In the genomic region with DNA sequence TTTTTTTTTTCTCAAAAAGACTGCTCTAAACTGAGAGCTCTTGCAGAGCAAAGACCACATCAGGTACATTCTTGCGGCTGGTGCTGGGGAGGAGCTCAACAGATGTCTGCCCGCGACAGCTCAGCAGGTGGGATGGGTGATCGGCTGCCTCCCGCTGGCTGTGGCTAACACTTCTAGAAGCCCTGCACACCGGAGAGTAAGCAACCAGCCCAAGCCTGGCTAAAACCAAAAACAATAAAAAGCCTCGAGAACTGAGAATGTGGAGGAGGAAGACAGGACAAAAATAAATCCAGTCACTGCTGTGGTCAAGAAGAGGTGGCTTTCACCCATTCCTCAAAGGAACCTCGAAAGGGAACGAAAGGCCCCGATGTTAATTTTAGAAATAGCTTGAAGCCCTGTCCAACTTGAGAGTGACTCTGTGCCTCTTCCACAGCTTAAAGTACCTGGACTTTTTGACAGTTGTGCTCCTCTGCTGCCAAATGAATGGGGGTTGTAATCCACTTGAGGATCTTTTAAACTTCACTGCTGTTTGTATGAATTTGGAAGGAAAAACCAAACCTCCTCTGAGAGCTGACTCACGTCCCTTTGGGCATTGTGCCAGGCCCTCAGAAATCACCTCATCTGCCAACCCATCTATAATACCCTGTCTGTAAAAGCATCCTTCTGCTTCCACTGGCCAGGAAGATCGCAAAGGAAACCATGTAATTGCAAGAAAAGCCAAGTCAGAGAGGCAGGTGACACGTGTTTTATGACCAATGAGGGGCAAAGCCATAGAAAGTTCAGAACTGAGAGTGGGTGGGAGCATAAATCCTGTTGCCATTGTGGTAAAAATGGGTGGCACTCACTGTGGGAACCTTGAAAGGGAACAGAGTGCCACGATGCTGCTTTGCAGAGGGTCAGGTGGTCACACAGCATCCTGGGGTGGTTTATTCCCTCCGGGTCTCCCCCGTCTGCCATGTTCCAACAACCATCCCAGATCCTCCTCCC, we compare ENCODE assay signal across 8 cellular contexts.
DNase-seq lines count a peak whose midpoint lies in the region; ATAC-seq lines count a peak whose summit lies in the region.

No MANE protein-coding gene starts in this region.

- H2BK120ac ChIP-seq in neuronal stem cell (ENCODE audit: low read depth, low read length), result no peak overlapping the region

- H2BK12ac ChIP-seq in neuronal stem cell (ENCODE audit: low read length), result no peak overlapping the region

- peaks cover 0 to 4% (median 0%) of the 10 kb centered on the region in 3 experiments for H3K27me3 ChIP-seq in neuronal stem cell (ENCODE audit: control insufficient read depth in 3 of 3, insufficient read depth in 3 of 3, low read depth in 1 of 3, low read length in 3 of 3)

- in situ Hi-C loops in ACHN (cut with HindIII; ENCODE audit: low pct_ligation_motif_present, low pct_unique_long_range_greater_than_20kb, low sequenced_read_pairs), result loop anchor here (25.0 kb wide), 1 partner anchor 104 kb away; no protein-coding TSS in a partner anchor

- H3K9me3 ChIP-seq in neuronal stem cell (replicated peaks in 1 of 2; ENCODE audit: control insufficient read depth in 2 of 2, insufficient read depth in 1 of 2, low read depth in 1 of 2, low read length in 2 of 2), result no peaks in the 10 kb centered on the region

- no peak overlapping the region for H3K27ac ChIP-seq in neuronal stem cell (replicated peaks; ENCODE audit: low read length)

- H3K4me1 ChIP-seq in neuronal stem cell (ENCODE audit: control insufficient read depth in 2 of 2, insufficient read depth in 1 of 2, low read depth in 1 of 2, low read length in 2 of 2), result peaks cover 3 to 9% of the 10 kb centered on the region in 2 donors

- H3K23ac ChIP-seq in neuronal stem cell (ENCODE audit: low read depth, low read length, poor library complexity), result no peak overlapping the region

- H3K14ac ChIP-seq in neuronal stem cell (ENCODE audit: low read length), result no peak overlapping the region

- peak overlapping the region; percentile 40 for H3K18ac ChIP-seq in neuronal stem cell (ENCODE audit: low read length)

- no peak overlapping the region for H3K9ac ChIP-seq in neuronal stem cell (ENCODE audit: low read depth, low read length, poor library complexity)

- H2BK5ac ChIP-seq in neuronal stem cell (ENCODE audit: low read length), result no peak overlapping the region

- no peak overlapping the region for H2BK15ac ChIP-seq in neuronal stem cell (ENCODE audit: low read length)

- H3K4ac ChIP-seq in neuronal stem cell (ENCODE audit: low read length), result no peak overlapping the region

- no peak overlapping the region for H3K4me3 ChIP-seq in neuronal stem cell (ENCODE audit: low read length in 2 of 2)

- no peak overlapping the region for H4K8ac ChIP-seq in neuronal stem cell (ENCODE audit: low read depth, low read length)

- H3K36me3 ChIP-seq in neuronal stem cell (replicated peaks in 1 of 2; ENCODE audit: control insufficient read depth in 2 of 2, insufficient read depth in 2 of 2, low read length in 2 of 2), result no peaks in the 10 kb centered on the region

- no peaks in the 10 kb centered on the region for H3K79me1 ChIP-seq in neuronal stem cell (ENCODE audit: low read depth, low read length)

- H3K4me2 ChIP-seq in neuronal stem cell (ENCODE audit: insufficient read depth, low read length, poor library complexity, severe bottlenecking), result no peak overlapping the region

- ATAC-seq in HG03378 (IDR thresholded peaks at IDR 0.05; ENCODE audit: unreplicated experiment) (peak; percentile 63), left lobe of liver (no peak)

- no peak overlapping the region for H2AK5ac ChIP-seq in neuronal stem cell (ENCODE audit: low read depth, low read length)

- H4K91ac ChIP-seq in neuronal stem cell (ENCODE audit: low read depth, low read length, poor library complexity), result no peak overlapping the region

- WGBS in neuronal stem cell (ENCODE audit: extremely low coverage in 2 of 2, insufficient read length in 2 of 2, insufficient replicate concordance in 1 of 2), 2 donors, result no CpG with 5 or more reads among the region's 16 CpGs

- no peak overlapping the region for H2AFZ ChIP-seq in neuronal stem cell (ENCODE audit: low read length)

- DNase-seq in ACHN, result peak; percentile 48
- peak; percentile 80 for DNase-seq in GM19238 (ENCODE audit: insufficient read length, low spot score)
- peak; percentile 59 for DNase-seq in RPMI7951 (ENCODE audit: low read depth)
- peak; percentile 87 for DNase-seq in activated gamma-delta T cell treated with Interleukin-2 at 50 U/mL for 16 hours
- DNase-seq in neuronal stem cell (ENCODE audit: low spot score), result no peak
- DNase-seq in left lobe of liver (ENCODE audit: low spot score), result no peak
- DNase-seq in GOT3 (lab: John Stamatoyannopoulos, UW), result no peak

Comparison
In these comparisons a context has a peak if more than half of its experiments do, and no peak if none do; other contexts are left out.
1. DNase-seq: peak in ACHN (single experiment), GM19238 (single experiment), RPMI7951 (single experiment) and activated gamma-delta T cell treated with Interleukin-2 at 50 U/mL for 16 hours (single experiment); none in neuronal stem cell (single experiment), left lobe of liver (single experiment) and GOT3 (single experiment).